ENCODE assay signal across 27 cellular contexts in genomic region chr6:112081569-112081968, GRCh38. TPM values are rescaled to one million over a fixed set of nuclear protein-coding genes. Genes with fewer than 3 reads are reported as not detected.
"Had no signal": no experiment of that assay in that cellular context is flagged by ENCODE, and none has a peak within 500 bp of the region (broad histone marks: within the 10 kb centered on the region; RNA-seq: fewer than 3 reads in every experiment).

No MANE protein-coding gene starts in this region.

- H3K36me3 ChIP-seq: ovary had no signal

- FAIRE-seq: islet of Langerhans, kidney, urothelium cell line had no signal

- H3K4me1 ChIP-seq: testis had no signal

- DNase-seq: hypothalamus; immature natural killer cell; kidney; left colon; left lung; lower lobe of right lung; mammary epithelial cell; mesenchymal stem cell; naive thymus-derived CD8-positive, alpha-beta T cell; nucleus accumbens; ovary; stimulated activated CD4-positive, alpha-beta T cell treated with anti-CD3 and anti-CD28 coated beads, Interleukin-12 subunit alpha, Interleukin-12 subunit beta, amount 100 ng/mL, for 4 hours; stimulated activated CD4-positive, alpha-beta T cell treated with anti-CD3 and anti-CD28 coated beads, Interleukin-15, amount 100 ng/mL, for 24 hours; stimulated activated CD4-positive, alpha-beta T cell treated with anti-CD3 and anti-CD28 coated beads, Interleukin-2, amount 100 ng/mL, for 24 hours; stimulated activated CD4-positive, alpha-beta T cell treated with anti-CD3 and anti-CD28 coated beads, Interleukin-4, amount 100 ng/mL, for 1 hour; stimulated activated naive B cell treated with anti-CD40 and anti-IgM and Interleukin-4, amounts not matched to agents 10 μg/mL and 1 μg/mL and 100 μg/mL, for 72 hours; stimulated activated naive CD8-positive, alpha-beta T cell treated with anti-CD3 and anti-CD28 coated beads, Interleukin-15, Interleukin-2, amounts not matched to agents 100 U/mL and 50 U/mL, for 24 hours; stomach; testis; thyroid gland; trophoblast cell; upper lobe of right lung had no signal

- H3K4me3 ChIP-seq: left lung, lower lobe of right lung, ovary, right atrium auricular region, skin epidermis, stomach, testis, thyroid gland, upper lobe of right lung had no signal

- H3K27ac ChIP-seq: left lung, lower lobe of right lung, ovary, right atrium auricular region, skin epidermis, stomach, testis, thyroid gland, upper lobe of right lung had no signal

- H3K9me3 ChIP-seq: left lung, lower lobe of right lung, ovary, right atrium auricular region, stomach, testis, thyroid gland, upper lobe of right lung had no signal

- H3K27me3 ChIP-seq: left lung, ovary, right atrium auricular region, stomach, testis, thyroid gland, upper lobe of right lung had no signal

- ATAC-seq: left colon; left lung; lower lobe of right lung; naive thymus-derived CD8-positive, alpha-beta T cell; sciatic nerve; stimulated activated naive B cell treated with anti-CD40 and anti-IgM and Interleukin-4, amounts not matched to agents 10 μg/mL and 1 μg/mL and 100 μg/mL, for 72 hours; stimulated activated naive CD8-positive, alpha-beta T cell treated with anti-CD3 and anti-CD28 coated beads, Interleukin-15, Interleukin-2, amounts not matched to agents 100 U/mL and 50 U/mL, for 24 hours; upper lobe of right lung had no signal

RNA-seq across cellular contexts. Expression of gene CCN6, which starts 27.7 kb away (rescaled TPM):
- polyA plus RNA-seq: immature natural killer cell, ovary, stomach had no signal
